In the genomic region with DNA sequence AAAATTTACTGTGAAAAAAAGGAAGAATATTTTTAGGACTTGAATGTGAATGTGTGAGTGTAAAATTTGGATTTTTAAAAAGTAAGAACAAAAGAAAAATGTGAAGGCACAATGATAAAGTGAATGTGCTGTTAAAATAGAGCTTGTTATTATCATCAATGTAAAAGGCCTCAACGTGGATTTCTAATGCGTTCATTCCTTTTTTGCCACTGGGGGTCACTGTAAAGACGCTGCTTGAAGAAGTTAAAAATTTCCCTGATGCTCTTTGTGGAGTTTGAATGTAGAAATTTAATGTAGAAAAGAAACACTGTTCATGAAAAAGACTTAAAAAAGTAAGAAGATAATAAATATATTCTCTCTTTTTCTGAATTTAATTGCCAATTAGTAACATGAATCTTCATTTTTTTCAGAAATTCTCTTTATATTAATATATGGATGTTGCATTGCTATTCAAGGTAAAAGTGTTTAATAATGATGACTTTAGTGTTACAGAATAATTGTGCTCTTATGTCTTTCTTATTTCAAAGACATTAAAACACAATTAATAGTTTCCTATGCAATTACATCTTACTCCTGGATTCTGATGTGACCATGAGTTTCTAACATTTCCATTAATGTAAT, we compare ENCODE assay signal across 8 cellular contexts.
DNase-seq lines count a peak whose midpoint lies in the region; ATAC-seq lines count a peak whose summit lies in the region.

No MANE protein-coding gene starts in this region.

- no peaks in the 10 kb centered on the region for H3K36me3 Mint-ChIP-seq in effector memory CD8-positive, alpha-beta T cell (ENCODE audit: insufficient read depth)
- no peaks in the 10 kb centered on the region for H3K36me3 Mint-ChIP-seq in naive thymus-derived CD8-positive, alpha-beta T cell
- H3K36me3 Mint-ChIP-seq in activated T-helper 2 cell treated with anti-CD3 and anti-CD28 coated beads, Interferon-gamma antibody, Interleukin-2, Interleukin-4, amounts not matched to agents 10 μg/mL and 5 μg/mL and 100 μg/mL, durations not matched to agents 14 hours and 24 hours and 36 hours (ENCODE audit: low read depth): no peaks in the 10 kb centered on the region

- H3K9me3 Mint-ChIP-seq in effector memory CD8-positive, alpha-beta T cell: no peaks in the 10 kb centered on the region
- H3K9me3 Mint-ChIP-seq in naive thymus-derived CD8-positive, alpha-beta T cell: no peaks in the 10 kb centered on the region
- no peaks in the 10 kb centered on the region for H3K9me3 Mint-ChIP-seq in activated T-helper 2 cell treated with anti-CD3 and anti-CD28 coated beads, Interferon-gamma antibody, Interleukin-2, Interleukin-4, amounts not matched to agents 10 μg/mL and 5 μg/mL and 100 μg/mL, durations not matched to agents 14 hours and 24 hours and 36 hours

- no peak overlapping the region for H3K4me3 Mint-ChIP-seq in effector memory CD8-positive, alpha-beta T cell
- no peak overlapping the region for H3K4me3 Mint-ChIP-seq in naive thymus-derived CD8-positive, alpha-beta T cell
- no peak overlapping the region for H3K4me3 Mint-ChIP-seq in activated T-helper 2 cell treated with anti-CD3 and anti-CD28 coated beads, Interferon-gamma antibody, Interleukin-2, Interleukin-4, amounts not matched to agents 10 μg/mL and 5 μg/mL and 100 μg/mL, durations not matched to agents 14 hours and 24 hours and 36 hours (ENCODE audit: low read depth)

- intact Hi-C loops in activated T-helper 2 cell treated with anti-CD3 and anti-CD28 coated beads, Interferon-gamma antibody, Interleukin-2, Interleukin-4, amounts not matched to agents 10 μg/mL and 5 μg/mL and 100 μg/mL, durations not matched to agents 14 hours and 24 hours and 36 hours (cut with micrococcal nuclease): loop anchor here (2.0 to 5.0 kb wide), 3 partner anchors 392 to 439 kb away; a partner anchor contains a TSS

- POLR2A ChIA-PET in naive thymus-derived CD8-positive, alpha-beta T cell (lab: Charles Lee): interaction anchor here (0.6 kb wide), 1 partner anchor 378 kb away, joined by 3 read pairs; no protein-coding TSS in a partner anchor

- no peaks in the 10 kb centered on the region for H3K27me3 Mint-ChIP-seq in effector memory CD8-positive, alpha-beta T cell
- no peaks in the 10 kb centered on the region for H3K27me3 Mint-ChIP-seq in naive thymus-derived CD8-positive, alpha-beta T cell
- no peaks in the 10 kb centered on the region for H3K27me3 Mint-ChIP-seq in activated T-helper 2 cell treated with anti-CD3 and anti-CD28 coated beads, Interferon-gamma antibody, Interleukin-2, Interleukin-4, amounts not matched to agents 10 μg/mL and 5 μg/mL and 100 μg/mL, durations not matched to agents 14 hours and 24 hours and 36 hours (ENCODE audit: low read depth)

- peak; percentile 24 for ATAC-seq in effector memory CD8-positive, alpha-beta T cell (replicated peaks)
- ATAC-seq in naive thymus-derived CD8-positive, alpha-beta T cell: peak in 1 of 2 donors; percentile 46
- ATAC-seq in GM21786 (IDR thresholded peaks at IDR 0.05; ENCODE audit: unreplicated experiment): no peak

- H3K4me1 Mint-ChIP-seq in effector memory CD8-positive, alpha-beta T cell (ENCODE audit: low read depth in 2 of 2): no peaks in the 10 kb centered on the region
- peaks cover 3 to 8% (median 5%) of the 10 kb centered on the region in 4 donors for H3K4me1 Mint-ChIP-seq in naive thymus-derived CD8-positive, alpha-beta T cell
- no peaks in the 10 kb centered on the region for H3K4me1 Mint-ChIP-seq in activated T-helper 2 cell treated with anti-CD3 and anti-CD28 coated beads, Interferon-gamma antibody, Interleukin-2, Interleukin-4, amounts not matched to agents 10 μg/mL and 5 μg/mL and 100 μg/mL, durations not matched to agents 14 hours and 24 hours and 36 hours (ENCODE audit: low read depth)

- peak; percentile 3 to 28 for DNase-seq in activated CD4-positive, alpha-beta T cell treated with anti-CD3 and anti-CD28 coated beads for 4 hours
- no peak for DNase-seq in activated CD4-positive, alpha-beta T cell treated with anti-CD3 and anti-CD28 coated beads, Interleukin-2, amount 50 U/mL, for 1 hour
- DNase-seq in HCEC 1CT: peak; percentile 55
- peak; percentile 61 for DNase-seq in RKO (ENCODE audit: low spot score)
- DNase-seq in effector memory CD8-positive, alpha-beta T cell: peak; percentile 8 to 20 (median 17)
- peak in 6 of 10 donors; percentile 9 to 55 (median 26) for DNase-seq in naive thymus-derived CD8-positive, alpha-beta T cell
- DNase-seq in activated T-helper 2 cell treated with anti-CD3 and anti-CD28 coated beads, Interferon-gamma antibody, Interleukin-2, Interleukin-4, amounts not matched to agents 10 μg/mL and 5 μg/mL and 100 μg/mL, durations not matched to agents 14 hours and 24 hours and 36 hours (ENCODE audit: low spot score): no peak

- H3K27ac Mint-ChIP-seq in effector memory CD8-positive, alpha-beta T cell: no peak overlapping the region
- no peak overlapping the region for H3K27ac Mint-ChIP-seq in naive thymus-derived CD8-positive, alpha-beta T cell
- H3K27ac Mint-ChIP-seq in activated T-helper 2 cell treated with anti-CD3 and anti-CD28 coated beads, Interferon-gamma antibody, Interleukin-2, Interleukin-4, amounts not matched to agents 10 μg/mL and 5 μg/mL and 100 μg/mL, durations not matched to agents 14 hours and 24 hours and 36 hours: no peak overlapping the region

Comparison
In these comparisons a context has a peak if more than half of its experiments do, and no peak if none do; other contexts are left out.
1. DNase-seq: peak in activated CD4-positive, alpha-beta T cell treated with anti-CD3 and anti-CD28 coated beads for 4 hours (2 of 2), HCEC 1CT (single experiment), RKO (single experiment), effector memory CD8-positive, alpha-beta T cell (3 of 3) and naive thymus-derived CD8-positive, alpha-beta T cell (6 of 10); none in activated CD4-positive, alpha-beta T cell treated with anti-CD3 and anti-CD28 coated beads, Interleukin-2, amount 50 U/mL, for 1 hour (single experiment) and activated T-helper 2 cell treated with anti-CD3 and anti-CD28 coated beads, Interferon-gamma antibody, Interleukin-2, Interleukin-4, amounts not matched to agents 10 μg/mL and 5 μg/mL and 100 μg/mL, durations not matched to agents 14 hours and 24 hours and 36 hours (single experiment).